Comparison of ENCODE assay signal across 26 cellular contexts in genomic region chr2:16238001-16238755, GRCh38.
"Had no signal": no experiment of that assay in that cellular context is flagged by ENCODE, and none has a peak within 500 bp of the region (broad histone marks: within the 10 kb centered on the region; RNA-seq: fewer than 3 reads in every experiment).

No MANE protein-coding gene starts in this region.

- H3K4me2 ChIP-seq: SK-N-SH had no signal

- H3K4me3 ChIP-seq: adrenal gland, Peyer's patch, SJCRH30 had no signal

- ATAC-seq: activated CD4-positive, alpha-beta T cell treated with anti-CD3 and anti-CD28 coated beads for 36 hours; activated CD8-positive, alpha-beta T cell treated with anti-CD3 and anti-CD28 coated beads for 36 hours; activated T-cell treated with anti-CD3 and anti-CD28 coated beads, Interleukin-2, amount 50 U/mL, for 72 hours had no signal

- H3K36me3 ChIP-seq: adrenal gland, Peyer's patch, SJCRH30 had no signal

- H3K27ac ChIP-seq: adrenal gland, Peyer's patch, RWPE1, SJCRH30, VCaP had no signal

- H3K4me1 ChIP-seq: adrenal gland, Peyer's patch had no signal

- H3K27me3 ChIP-seq: adrenal gland, Peyer's patch, SJCRH30 had no signal

- H3K9me3 ChIP-seq: adrenal gland, Peyer's patch had no signal

- DNase-seq: activated CD4-positive, alpha-beta T cell treated with anti-CD3 and anti-CD28 coated beads for 36 hours; activated CD8-positive, alpha-beta memory T cell treated with anti-CD3 and anti-CD28 coated beads, Interleukin-2, amount 50 U/mL, for 4 hours; activated CD8-positive, alpha-beta T cell treated with anti-CD3 and anti-CD28 coated beads for 36 hours; activated gamma-delta T cell treated with Interleukin-2 at 50 U/mL for 16 hours; activated naive CD4-positive, alpha-beta T cell treated with anti-CD3 and anti-CD28 coated beads, Interleukin-2, amount 10 ng/mL, durations not matched to agents 7 days and 5 days; activated naive CD8-positive, alpha-beta T cell treated with anti-CD3 and anti-CD28 coated beads, Interleukin-2, amount 10 ng/mL, durations not matched to agents 7 days and 5 days; activated T-cell treated with anti-CD3 and anti-CD28 coated beads, Interleukin-2, amount 50 U/mL, for 72 hours; adrenal gland; anterior cingulate cortex; KG1; NCI-H1048; NCI-H146; NCI-H1930; NCI-H2171 treated with DMSO at 0.1 percent for 48 hours; NCI-H226; NCI-H510A; NCI-H526 treated with DMSO at 0.1 percent for 48 hours; NCI-H82; NK-92 treated with Interleukin-12 subunit alpha and Interleukin-12 subunit beta, amount 100 ng/mL, for 24 hours; Peyer's patch; Right ventricle myocardium superior; SJCRH30; SK-N-SH; T-helper 1 cell had no signal

- H3K9ac ChIP-seq: SK-N-SH had no signal
